ENCODE assay signal across 16 cellular contexts in the genomic region with DNA sequence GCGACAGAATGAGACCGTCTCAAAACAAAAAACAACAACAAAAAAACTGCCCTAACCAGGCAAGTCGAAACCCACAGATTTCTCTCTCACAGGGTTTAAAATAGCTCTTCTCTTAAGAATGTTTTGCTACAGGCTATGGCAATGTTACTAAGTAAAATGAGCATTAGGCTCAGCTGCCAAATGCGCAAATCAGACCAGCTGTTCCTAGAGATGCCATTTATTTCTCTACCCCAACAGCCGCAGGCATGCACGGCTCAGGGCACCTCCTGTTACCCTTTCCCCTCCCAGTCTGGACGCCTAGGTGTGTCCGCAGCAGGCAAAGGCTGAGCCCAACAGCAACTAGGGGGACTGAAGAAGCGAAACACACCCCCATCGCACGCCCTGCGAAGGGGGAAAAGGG.
"Had no signal": no experiment of that assay in that cellular context is flagged by ENCODE, and none has a peak within 500 bp of the region (broad histone marks: within the 10 kb centered on the region; RNA-seq: fewer than 3 reads in every experiment).

No MANE protein-coding gene starts in this region.

- H3K4me1 Mint-ChIP-seq: naive thymus-derived CD4-positive, alpha-beta T cell; stimulated activated naive B cell treated with anti-CD40 and anti-IgM and Interleukin-4, amounts not matched to agents 10 μg/mL and 1 μg/mL and 100 μg/mL, for 72 hours had no signal

- ATAC-seq: left lung; naive thymus-derived CD4-positive, alpha-beta T cell; stimulated activated naive B cell treated with anti-CD40 and anti-IgM and Interleukin-4, amounts not matched to agents 10 μg/mL and 1 μg/mL and 100 μg/mL, for 72 hours had no signal

- H3K27ac Mint-ChIP-seq: activated naive CD8-positive, alpha-beta T cell; activated T-helper 1 cell treated with anti-CD3 and anti-CD28 coated beads, Interleukin-12 subunit alpha, Interleukin-12 subunit beta, Interleukin-2, Interleukin-4 antibody, amounts not matched to agents 30 ng/mL and 10 ng/mL and 1 ng/mL, durations not matched to agents 14 hours and 24 hours and 36 hours; naive thymus-derived CD4-positive, alpha-beta T cell; stimulated activated naive B cell treated with anti-CD40 and anti-IgM and Interleukin-4, amounts not matched to agents 10 μg/mL and 1 μg/mL and 100 μg/mL, for 72 hours; T-helper 2 cell treated with Interferon-gamma antibody and Interleukin-4, amounts not matched to agents 5 μg/mL and 100 μg/mL, for 36 hours had no signal

- H3K27me3 Mint-ChIP-seq: activated naive CD8-positive, alpha-beta T cell; naive thymus-derived CD4-positive, alpha-beta T cell had no signal

- FAIRE-seq: kidney, TTC549 had no signal

- H3K36me3 ChIP-seq: left lung, ovary, thoracic aorta had no signal

- H3K36me3 Mint-ChIP-seq: activated naive CD8-positive, alpha-beta T cell; naive thymus-derived CD4-positive, alpha-beta T cell; stimulated activated naive B cell treated with anti-CD40 and anti-IgM and Interleukin-4, amounts not matched to agents 10 μg/mL and 1 μg/mL and 100 μg/mL, for 72 hours had no signal

- H3K4me3 ChIP-seq: left lung, ovary, thoracic aorta had no signal

- H3K9me3 Mint-ChIP-seq: activated T-helper 1 cell treated with anti-CD3 and anti-CD28 coated beads, Interleukin-12 subunit alpha, Interleukin-12 subunit beta, Interleukin-2, Interleukin-4 antibody, amounts not matched to agents 30 ng/mL and 10 ng/mL and 1 ng/mL, durations not matched to agents 14 hours and 24 hours and 36 hours; T-helper 2 cell treated with Interferon-gamma antibody and Interleukin-4, amounts not matched to agents 5 μg/mL and 100 μg/mL, for 36 hours had no signal

- H3K27me3 ChIP-seq: left lung, ovary had no signal

- H3K4me1 ChIP-seq: left lung had no signal

- H3K27ac ChIP-seq: left lung, ovary, thoracic aorta had no signal

- H3K4me3 Mint-ChIP-seq: activated naive CD8-positive, alpha-beta T cell; activated T-helper 1 cell treated with anti-CD3 and anti-CD28 coated beads, Interleukin-12 subunit alpha, Interleukin-12 subunit beta, Interleukin-2, Interleukin-4 antibody, amounts not matched to agents 30 ng/mL and 10 ng/mL and 1 ng/mL, durations not matched to agents 14 hours and 24 hours and 36 hours; naive thymus-derived CD4-positive, alpha-beta T cell; stimulated activated naive B cell treated with anti-CD40 and anti-IgM and Interleukin-4, amounts not matched to agents 10 μg/mL and 1 μg/mL and 100 μg/mL, for 72 hours; T-helper 2 cell treated with Interferon-gamma antibody and Interleukin-4, amounts not matched to agents 5 μg/mL and 100 μg/mL, for 36 hours had no signal

- H3K9me3 ChIP-seq: left lung, ovary, thoracic aorta had no signal

- DNase-seq: activated CD4-positive, alpha-beta T cell treated with anti-CD3 and anti-CD28 coated beads, Interleukin-2, amount 50 U/mL, for 48 hours; activated gamma-delta T cell treated with Interleukin-2 at 50 U/mL for 16 hours; activated T-cell treated with anti-CD3 and anti-CD28 coated beads for 4 hours; effector CD4-positive, alpha-beta T cell; foreskin fibroblast; hypothalamus; kidney; naive thymus-derived CD4-positive, alpha-beta T cell; ovary; stimulated activated naive B cell treated with anti-CD40 and anti-IgM and Interleukin-4, amounts not matched to agents 10 μg/mL and 1 μg/mL and 100 μg/mL, for 72 hours had no signal
